ENCODE assay signal across 12 cellular contexts in the genomic region with DNA sequence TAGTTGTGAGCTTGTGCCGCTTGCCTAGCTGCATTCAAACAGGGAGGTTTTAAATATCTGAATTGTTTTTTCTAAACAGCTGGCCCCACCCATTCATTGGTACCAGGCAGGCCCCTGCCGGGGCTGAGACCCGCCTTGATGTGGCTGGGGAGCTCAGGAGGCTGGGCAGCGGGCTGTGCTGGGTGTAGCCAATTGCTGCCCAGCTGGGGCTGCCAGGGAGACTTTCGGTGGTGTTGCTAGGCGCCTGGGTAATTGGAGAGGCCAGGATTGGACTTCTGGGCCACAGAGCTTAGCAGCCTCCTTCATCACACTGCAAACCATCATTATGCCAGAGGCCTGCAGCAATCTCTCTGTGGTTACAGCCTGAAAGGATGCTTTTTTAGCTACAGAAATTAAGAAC. TPM values are rescaled to one million over a fixed set of nuclear protein-coding genes. Genes with fewer than 3 reads are reported as not detected.
DNase-seq lines count a peak whose midpoint lies in the region; ATAC-seq lines count a peak whose summit lies in the region.
"Had no signal": no experiment of that assay in that cellular context is flagged by ENCODE, and none has a peak within 500 bp of the region (broad histone marks: within the 10 kb centered on the region; RNA-seq: fewer than 3 reads in every experiment).

No MANE protein-coding gene starts in this region.

- no peak for DNase-seq in left cardiac atrium
- no peak for DNase-seq in cardiac septum (ENCODE audit: low spot score)
- DNase-seq in SW480 (ENCODE audit: low spot score) = peak; percentile 53
- DNase-seq in iPS-NIHi11 (ENCODE audit: low spot score) = peak; percentile 72
- no peak for DNase-seq in activated CD8-positive, alpha-beta memory T cell treated with anti-CD3 and anti-CD28 coated beads, Interleukin-2, amount 10 ng/mL, durations not matched to agents 7 days and 5 days
- DNase-seq: activated effector memory CD4-positive, alpha-beta T cell treated with Interleukin-2 at 50 U/mL for 16 hours had no signal

- no peaks in the 10 kb centered on the region for H3K9me3 Mint-ChIP-seq in activated CD8-positive, alpha-beta memory T cell treated with anti-CD3 and anti-CD28 coated beads, Interleukin-2, amount 10 ng/mL, durations not matched to agents 7 days and 5 days (ENCODE audit: low read depth)
- H3K9me3 Mint-ChIP-seq: dendritic cell treated with granulocyte-macrophage colony-stimulating factor and Interleukin-4, amounts not matched to agents 40 ng/mL and 50 ng/mL, for 4 days; mesothelial cell of epicardium had no signal

- H3K4me1 Mint-ChIP-seq in activated CD8-positive, alpha-beta memory T cell treated with anti-CD3 and anti-CD28 coated beads, Interleukin-2, amount 10 ng/mL, durations not matched to agents 7 days and 5 days = peaks cover 17% of the 10 kb centered on the region
- H3K4me1 Mint-ChIP-seq: mesothelial cell of epicardium had no signal

- intact Hi-C loops in left cardiac atrium (cut with DNase I) = no loop called here
- intact Hi-C loops in cardiac septum (cut with DNase I) = no loop called here

- no peaks in the 10 kb centered on the region for H3K27me3 Mint-ChIP-seq in activated CD8-positive, alpha-beta memory T cell treated with anti-CD3 and anti-CD28 coated beads, Interleukin-2, amount 10 ng/mL, durations not matched to agents 7 days and 5 days

- H3K4me3 Mint-ChIP-seq in activated CD8-positive, alpha-beta memory T cell treated with anti-CD3 and anti-CD28 coated beads, Interleukin-2, amount 10 ng/mL, durations not matched to agents 7 days and 5 days = no peak overlapping the region
- H3K4me3 Mint-ChIP-seq: dendritic cell treated with granulocyte-macrophage colony-stimulating factor and Interleukin-4, amounts not matched to agents 40 ng/mL and 50 ng/mL, for 4 days; mesothelial cell of epicardium had no signal

- H3K36me3 Mint-ChIP-seq in activated CD8-positive, alpha-beta memory T cell treated with anti-CD3 and anti-CD28 coated beads, Interleukin-2, amount 10 ng/mL, durations not matched to agents 7 days and 5 days = no peaks in the 10 kb centered on the region
- H3K36me3 Mint-ChIP-seq: mesothelial cell of epicardium had no signal

- CTCF ChIA-PET in activated CD8-positive, alpha-beta memory T cell treated with anti-CD3 and anti-CD28 coated beads, Interleukin-2, amount 10 ng/mL, durations not matched to agents 7 days and 5 days (lab: Charles Lee) = interaction anchor here (1.4 to 1.8 kb wide), 3 partner anchors 12 to 163 kb away, joined by 3 to 5 read pairs (median 4); no protein-coding TSS in a partner anchor

- ATAC-seq in left cardiac atrium (peak; percentile 38 to 97), HG03571 (IDR thresholded peaks at IDR 0.05; ENCODE audit: unreplicated experiment) (no peak), HG02798 (IDR thresholded peaks at IDR 0.05; ENCODE audit: poor library complexity, unreplicated experiment) (no peak), GM19351 (IDR thresholded peaks at IDR 0.05; ENCODE audit: unreplicated experiment) (no peak)
- no peak for ATAC-seq in activated CD8-positive, alpha-beta memory T cell treated with anti-CD3 and anti-CD28 coated beads, Interleukin-2, amount 10 ng/mL, durations not matched to agents 7 days and 5 days
- ATAC-seq: HCT116 had no signal

- no peak overlapping the region for H3K27ac Mint-ChIP-seq in activated CD8-positive, alpha-beta memory T cell treated with anti-CD3 and anti-CD28 coated beads, Interleukin-2, amount 10 ng/mL, durations not matched to agents 7 days and 5 days
- H3K27ac Mint-ChIP-seq: dendritic cell treated with granulocyte-macrophage colony-stimulating factor and Interleukin-4, amounts not matched to agents 40 ng/mL and 50 ng/mL, for 4 days; mesothelial cell of epicardium had no signal

RNA-seq across cellular contexts. Expression of a gene that starts 12.2 kb away (rescaled TPM):
- under 1 TPM in 1 of 2 donors, not detected in 1; 0.15 TPM for total RNA-seq in left cardiac atrium
- total RNA-seq in cardiac septum = not detected
- total RNA-seq in activated CD8-positive, alpha-beta memory T cell treated with anti-CD3 and anti-CD28 coated beads, Interleukin-2, amount 10 ng/mL, durations not matched to agents 7 days and 5 days = not detected
- total RNA-seq: mesothelial cell of epicardium had no signal

RNA-seq across cellular contexts. Expression of a gene that starts 48.1 kb away (rescaled TPM):
- total RNA-seq in left cardiac atrium (not detected), cardiac septum (not detected)
- total RNA-seq in activated CD8-positive, alpha-beta memory T cell treated with anti-CD3 and anti-CD28 coated beads, Interleukin-2, amount 10 ng/mL, durations not matched to agents 7 days and 5 days = not detected
- total RNA-seq: mesothelial cell of epicardium had no signal

RNA-seq across cellular contexts. Expression of a gene that starts 56.3 kb away (rescaled TPM):
- total RNA-seq in left cardiac atrium (10 to 100 TPM; 11.5 to 14.8 TPM), cardiac septum (7.7 TPM)
- 10 to 100 TPM; 45.0 to 45.3 TPM for total RNA-seq in activated CD8-positive, alpha-beta memory T cell treated with anti-CD3 and anti-CD28 coated beads, Interleukin-2, amount 10 ng/mL, durations not matched to agents 7 days and 5 days

Comparison
In these comparisons a context has a peak if more than half of its experiments do, and no peak if none do; other contexts are left out.
1. ATAC-seq: peak in left cardiac atrium (2 of 2); none in HG03571 (single experiment), activated CD8-positive, alpha-beta memory T cell treated with anti-CD3 and anti-CD28 coated beads, Interleukin-2, amount 10 ng/mL, durations not matched to agents 7 days and 5 days (single experiment), HG02798 (single experiment) and GM19351 (single experiment).
2. DNase-seq: peak in SW480 (single experiment) and iPS-NIHi11 (single experiment); none in left cardiac atrium (single experiment), cardiac septum (single experiment) and activated CD8-positive, alpha-beta memory T cell treated with anti-CD3 and anti-CD28 coated beads, Interleukin-2, amount 10 ng/mL, durations not matched to agents 7 days and 5 days (single experiment).